18 cellular contexts compared by ENCODE assay signal in the genomic region with DNA sequence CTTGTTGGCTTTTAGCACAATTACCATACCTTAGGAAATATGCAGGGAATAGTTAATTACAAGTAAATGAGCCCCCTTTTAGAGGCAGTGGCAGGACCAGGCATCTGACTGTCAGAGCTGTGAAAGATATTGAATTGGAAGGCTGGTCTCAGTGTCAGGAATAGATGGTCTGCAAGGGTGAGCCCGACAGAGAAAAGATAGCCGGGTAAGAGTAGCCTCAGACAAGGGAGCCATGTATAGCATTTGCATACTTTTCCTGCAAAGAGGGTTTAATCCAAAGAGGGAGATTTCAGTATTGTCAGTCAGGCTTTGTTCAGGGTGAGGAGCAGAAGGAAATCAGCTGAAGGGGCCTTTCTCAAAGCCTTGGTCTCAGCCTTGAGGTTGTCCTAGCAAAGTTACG.
"Had no signal": no experiment of that assay in that cellular context is flagged by ENCODE, and none has a peak within 500 bp of the region (broad histone marks: within the 10 kb centered on the region; RNA-seq: fewer than 3 reads in every experiment).

No MANE protein-coding gene starts in this region.

- H3K36me3 ChIP-seq: esophagus muscularis mucosa, gastrocnemius medialis, left ventricle myocardium inferior, pancreas had no signal

- H3K27ac ChIP-seq: epithelial cell of prostate, esophagus muscularis mucosa, gastrocnemius medialis, left ventricle myocardium inferior, pancreas had no signal

- H3K4me1 ChIP-seq: esophagus muscularis mucosa, gastrocnemius medialis, left ventricle myocardium inferior, pancreas had no signal

- H3K4me1 Mint-ChIP-seq: immature natural killer cell had no signal

- H3K4me3 ChIP-seq: esophagus muscularis mucosa, gastrocnemius medialis, left ventricle myocardium inferior, lung, mucosa of descending colon, pancreas had no signal

- ATAC-seq: gastrocnemius medialis; mucosa of descending colon; naive thymus-derived CD8-positive, alpha-beta T cell; pancreas; right cardiac atrium had no signal

- H3K36me3 Mint-ChIP-seq: immature natural killer cell; naive thymus-derived CD8-positive, alpha-beta T cell had no signal

- H3K4me3 Mint-ChIP-seq: immature natural killer cell; naive thymus-derived CD8-positive, alpha-beta T cell; neural crest cell had no signal

- H3K9me3 Mint-ChIP-seq: neural crest cell had no signal

- H3K27ac Mint-ChIP-seq: immature natural killer cell; naive thymus-derived CD8-positive, alpha-beta T cell; progenitor cell of endocrine pancreas had no signal

- DNase-seq: effector memory CD4-positive, alpha-beta T cell; gastrocnemius medialis; immature natural killer cell; left ventricle myocardium inferior; mucosa of descending colon; naive thymus-derived CD8-positive, alpha-beta T cell; occipital lobe; pancreas; right cardiac atrium; small intestine; stimulated activated CD4-positive, alpha-beta T cell treated with anti-CD3 and anti-CD28 coated beads, Interleukin-12 subunit alpha, Interleukin-12 subunit beta, amount 100 ng/mL, for 4 hours; stimulated activated naive CD4-positive, alpha-beta T cell treated with Interleukin-2 at 50 U/mL for 16 hours; trophoblast cell had no signal

- H3K9me3 ChIP-seq: esophagus muscularis mucosa, gastrocnemius medialis, left ventricle myocardium inferior, mucosa of descending colon, pancreas had no signal

- H3K27me3 ChIP-seq: esophagus muscularis mucosa, gastrocnemius medialis, pancreas had no signal

- H3K27me3 Mint-ChIP-seq: progenitor cell of endocrine pancreas had no signal
